ENCODE assay signal across 1 cellular context in genomic region chr2:31986906-31987305, GRCh38.
TF ChIP-seq lines count a peak whose summit lies in the region.

No MANE protein-coding gene starts in this region.

TF ChIP-seq in HepG2, 621 proteins besides CTCF, POLR2A, EP300 and RAD21 (continues in another document):
- TF ChIP-seq ZBTB26 (CRISPR knock-in tag; IDR thresholded peaks at IDR 0.05; ENCODE audit: borderline replicate concordance) = peak; percentile 35; the same call in 1 of the 2 replicates
- TF ChIP-seq ZMYM2 (CRISPR knock-in tag; IDR thresholded peaks at IDR 0.05) = peak; percentile 69; the same call in 1 of the 2 replicates
- TF ChIP-seq THAP11 (CRISPR knock-in tag; IDR thresholded peaks at IDR 0.05) = 0 out of 2 replicates have a peak, but pooled peaks have one; percentile 34
- peak; percentile 40; the same call in 1 of the 2 replicates for TF ChIP-seq SALL1 (CRISPR knock-in tag; IDR thresholded peaks at IDR 0.05)
- peak; percentile 86 for TF ChIP-seq ZMYM3 (CRISPR knock-in tag; IDR thresholded peaks at IDR 0.05)
- no peak for TF ChIP-seq STAT6 (CRISPR knock-in tag; IDR thresholded peaks at IDR 0.05; ENCODE audit: borderline replicate concordance)
- peak; percentile 65 for TF ChIP-seq ARID5B (CRISPR knock-in tag; IDR thresholded peaks at IDR 0.05)
- TF ChIP-seq ZNF691 (CRISPR knock-in tag; IDR thresholded peaks at IDR 0.05; ENCODE audit: borderline replicate concordance, low read depth) = peak; percentile 69; the same call in 1 of the 2 replicates
- TF ChIP-seq SOX5 (CRISPR knock-in tag; IDR thresholded peaks at IDR 0.05; ENCODE audit: borderline replicate concordance) = peak; percentile 86
- TF ChIP-seq ZNF280D (CRISPR knock-in tag; IDR thresholded peaks at IDR 0.05) = 0 out of 2 replicates have a peak, but pooled peaks have one; percentile 21
- TF ChIP-seq NR3C1 (CRISPR knock-in tag; IDR thresholded peaks at IDR 0.05) = no peak
- TF ChIP-seq YEATS4 (CRISPR knock-in tag; IDR thresholded peaks at IDR 0.05; ENCODE audit: borderline replicate concordance) = no peak
- TF ChIP-seq THRA (CRISPR knock-in tag; IDR thresholded peaks at IDR 0.05; ENCODE audit: borderline replicate concordance) = no peak
- no peak for TF ChIP-seq ZFP36L2 (CRISPR knock-in tag; IDR thresholded peaks at IDR 0.05)
- peak; percentile 99 for TF ChIP-seq ZNF770 (CRISPR knock-in tag; IDR thresholded peaks at IDR 0.05)
- TF ChIP-seq FOXP4 (CRISPR knock-in tag; IDR thresholded peaks at IDR 0.05) = peak; percentile 64
- no peak for TF ChIP-seq LCORL (IDR thresholded peaks at IDR 0.05)
- TF ChIP-seq LCORL (CRISPR knock-in tag; IDR thresholded peaks at IDR 0.05) = peak; percentile 44; the same call in 1 of the 2 replicates
- peak; percentile 47; the same call in 1 of the 2 replicates for TF ChIP-seq PITX1 (CRISPR knock-in tag; IDR thresholded peaks at IDR 0.05)
- TF ChIP-seq SOX13 (IDR thresholded peaks at IDR 0.05) = peak; percentile 42; the same call in 1 of the 2 replicates
- peak in 1 of 2 experiments; percentile 85; a peak in 2 of 4 replicates for TF ChIP-seq SOX13 (CRISPR knock-in tag; conservative IDR thresholded peaks at IDR 0.05 in 1 of 2, IDR thresholded peaks at IDR 0.05 in 1 of 2)
- TF ChIP-seq ARID4A (CRISPR knock-in tag; IDR thresholded peaks at IDR 0.05; ENCODE audit: borderline replicate concordance) = peak; percentile 29; the same call in 1 of the 2 replicates
- TF ChIP-seq SOX6 (IDR thresholded peaks at IDR 0.05) = no peak
- TF ChIP-seq SOX6 (CRISPR knock-in tag; IDR thresholded peaks at IDR 0.05) = peak; percentile 89
- peak; percentile 19; the same call in 1 of the 2 replicates for TF ChIP-seq SMC3 (IDR thresholded peaks at IDR 0.05; ENCODE audit: low read length)
- TF ChIP-seq GFI1 (CRISPR knock-in tag; IDR thresholded peaks at IDR 0.05; ENCODE audit: borderline replicate concordance) = no peak
- TF ChIP-seq ZFP1 (CRISPR knock-in tag; IDR thresholded peaks at IDR 0.05) = no peak
- no peak for TF ChIP-seq FOXO1 (CRISPR knock-in tag; IDR thresholded peaks at IDR 0.05)
- TF ChIP-seq NR2F6 (IDR thresholded peaks at IDR 0.05) = 0 out of 2 replicates have a peak, but pooled peaks have one; percentile 29
- 0 out of 2 replicates have a peak, but pooled peaks have one; percentile 18 for TF ChIP-seq NR2F6 (CRISPR knock-in tag; IDR thresholded peaks at IDR 0.05)
- TF ChIP-seq ZNF605 (CRISPR knock-in tag; IDR thresholded peaks at IDR 0.05) = 0 out of 2 replicates have a peak, but pooled peaks have one; percentile 30
